Comparison of ENCODE assay signal across 8 cellular contexts in genomic region chr17:41688641-41689496, GRCh38. TPM values are rescaled to one million over a fixed set of nuclear protein-coding genes. Genes with fewer than 3 reads are reported as not detected.
DNase-seq lines count a peak whose midpoint lies in the region; ATAC-seq and TF ChIP-seq lines count a peak whose summit lies in the region.

TSS of gene EIF1 (plus strand) at chr17:41688885. CDS start at chr17:41689039, 154 bp downstream.

- TF ChIP-seq CTCF in SK-N-SH (IDR thresholded peaks at IDR 0.05) (no peak), gastroesophageal sphincter (IDR thresholded peaks at IDR 0.05) (no peak)

- H3K9me2 ChIP-seq in SK-N-SH: no peaks in the 10 kb centered on the region

- H3K4me1 ChIP-seq in SK-N-SH (ENCODE audit: control insufficient read depth in 1 of 2, insufficient read depth in 2 of 2, low read depth in 1 of 2, low read length in 1 of 2) (peaks cover 13 to 22% of the 10 kb centered on the region in 2 experiments), gastroesophageal sphincter (peaks cover 0 to 34% (median 15%) of the 10 kb centered on the region in 3 donors)

- H3K4me3 ChIP-seq in SK-N-SH (ENCODE audit: low read depth in 2 of 2, low read length in 1 of 2) (peak within 1 kb of the TSS; percentile 75 to 92), gastroesophageal sphincter (peak within 1 kb of the TSS; percentile 65 to 90)

- peaks cover 37 to 45% of the 10 kb centered on the region in 2 experiments for H3K36me3 ChIP-seq in SK-N-SH (replicated peaks in 1 of 2; ENCODE audit: control insufficient read depth in 1 of 2, insufficient read depth in 2 of 2, low read length in 1 of 2)
- peaks cover 5 to 45% of the 10 kb centered on the region in 2 donors for H3K36me3 ChIP-seq in gastroesophageal sphincter

- H3K27me3 ChIP-seq in SK-N-SH (ENCODE audit: insufficient read depth) (no peaks in the 10 kb centered on the region), gastroesophageal sphincter (no peaks in the 10 kb centered on the region)

- H3K9ac ChIP-seq in SK-N-SH: peak within 1 kb of the TSS; percentile 100

- POLR2A ChIA-PET in SK-N-SH (lab: Yijun Ruan, JAX): interaction anchor here (0.5 to 1.9 kb wide), 36 partner anchors 8 to 1338 kb away, joined by 3 to 11 read pairs (median 4); partner anchors contain the start of genes FKBP10, HAP1, JUP and P3H4

- 0% methylated on average over 16 of the region's 81 CpGs for WGBS in SK-N-SH (ENCODE audit: low lambda C conversion rate)
- WGBS in gastroesophageal sphincter (ENCODE audit: low coverage in 1 of 2), 2 donors: 0% methylated on average over 12 of the region's 81 CpGs; no CpG with 5 or more reads in 1 of the 2 donors

- H3K79me2 ChIP-seq in SK-N-SH (ENCODE audit: insufficient read depth): peaks cover 27% of the 10 kb centered on the region

- H3K27ac ChIP-seq in SK-N-SH (ENCODE audit: low read depth in 2 of 2, low read length in 1 of 2): peak within 1 kb of the TSS; percentile 98 to 100
- H3K27ac ChIP-seq in gastroesophageal sphincter: peak within 1 kb of the TSS; percentile 96 to 100 (median 99)

- ATAC-seq in HG02571 (IDR thresholded peaks at IDR 0.05; ENCODE audit: unreplicated experiment): peak; percentile 68
- ATAC-seq in gastroesophageal sphincter: peak; percentile 90

- H4K20me1 ChIP-seq in SK-N-SH (ENCODE audit: insufficient read depth): peaks cover 39% of the 10 kb centered on the region

- peak within 1 kb of the TSS; percentile 85 for H3K4me2 ChIP-seq in SK-N-SH

- no peak for TF ChIP-seq RAD21 in SK-N-SH (IDR thresholded peaks at IDR 0.05; ENCODE audit: low read length)

- TF ChIP-seq POLR2A in gastroesophageal sphincter (IDR thresholded peaks at IDR 0.05): peak; percentile 100

- no peak for TF ChIP-seq EP300 in SK-N-SH (IDR thresholded peaks at IDR 0.05; ENCODE audit: borderline replicate concordance in 1 of 2, low read depth in 1 of 2, low read length in 1 of 2)
- TF ChIP-seq EP300 in gastroesophageal sphincter (IDR thresholded peaks at IDR 0.05): no peak

- CTCF ChIA-PET in SK-N-SH (lab: Yijun Ruan, JAX): interaction anchor here (0.6 to 18.0 kb wide), 16 partner anchors 10 to 1137 kb away, joined by 3 to 235 read pairs (median 4); no protein-coding TSS in a partner anchor

- DNase-seq in GM04504 (ENCODE audit: low read depth) (peak; percentile 99), NCI-H1048 (lab: John Stamatoyannopoulos, UW) (peak; percentile 99), SK-N-SH (peak; percentile 96), non-pigmented ciliary epithelial cell (ENCODE audit: low read depth) (peak; percentile 97), superior temporal gyrus (ENCODE audit: extremely low spot score) (peak; percentile 100)
- peak; percentile 100 for DNase-seq in activated naive CD4-positive, alpha-beta T cell treated with anti-CD3 and anti-CD28 coated beads, Interleukin-2, amount 50 U/mL, for 16 hours

- peak within 1 kb of the TSS; percentile 97 for H2AFZ ChIP-seq in SK-N-SH (ENCODE audit: low read depth)

- H3K9me3 ChIP-seq in SK-N-SH: no peaks in the 10 kb centered on the region
- no peaks in the 10 kb centered on the region for H3K9me3 ChIP-seq in gastroesophageal sphincter

- H3F3A ChIP-seq in SK-N-SH (replicated peaks; ENCODE audit: insufficient read depth): peaks cover 50% of the 10 kb centered on the region

TF ChIP-seq in SK-N-SH, 30 proteins besides CTCF, POLR2A, EP300 and RAD21 (continues in another document):
- peak; percentile 76 for TF ChIP-seq CHD2 (IDR thresholded peaks at IDR 0.05; ENCODE audit: low read length, partially characterized antibody)
- TF ChIP-seq EZH2phosphoT487 (IDR thresholded peaks at IDR 0.05; ENCODE audit: borderline replicate concordance, low read depth): no peak
- peak; percentile 92; the same call in 1 of the 2 replicates for TF ChIP-seq TAF1 (IDR thresholded peaks at IDR 0.05; ENCODE audit: borderline replicate concordance, low read depth, low read length)
- peak; percentile 99 for TF ChIP-seq PBX3 (IDR thresholded peaks at IDR 0.05)
- no peak for TF ChIP-seq TEAD4 (IDR thresholded peaks at IDR 0.05; ENCODE audit: borderline replicate concordance, insufficient read depth)
- no peak for TF ChIP-seq MXI1 (IDR thresholded peaks at IDR 0.05; ENCODE audit: low read depth, low read length)
- TF ChIP-seq POLR2AphosphoS5 (IDR thresholded peaks at IDR 0.05; ENCODE audit: low read depth, low read length): peak; percentile 97
- TF ChIP-seq USF2 (IDR thresholded peaks at IDR 0.05; ENCODE audit: borderline replicate concordance, low read depth, low read length): no peak
- 0 out of 2 replicates have a peak, but pooled peaks have one; percentile 4 for TF ChIP-seq RCOR1 (IDR thresholded peaks at IDR 0.05; ENCODE audit: low read length)
- peak; percentile 96 for TF ChIP-seq NRF1 (IDR thresholded peaks at IDR 0.05; ENCODE audit: low read depth, low read length)
- no peak for TF ChIP-seq MAX (IDR thresholded peaks at IDR 0.05; ENCODE audit: low read depth)
- peak; percentile 89 for TF ChIP-seq GABPA (IDR thresholded peaks at IDR 0.05; ENCODE audit: low read depth)
- TF ChIP-seq RFX5 (IDR thresholded peaks at IDR 0.05; ENCODE audit: low read length): peak; percentile 61; the same call in 1 of the 2 replicates
- TF ChIP-seq IRF3 (IDR thresholded peaks at IDR 0.05; ENCODE audit: low read depth, low read length): peak; percentile 46; the same call in 1 of the 2 replicates
- TF ChIP-seq REST (IDR thresholded peaks at IDR 0.05; ENCODE audit: low read depth, low read length): peak; percentile 69; the same call in 1 of the 2 replicates
- TF ChIP-seq TCF12 (IDR thresholded peaks at IDR 0.05): no peak; the same call in 1 of the 2 replicates
- peak; percentile 65; the same call in 1 of the 2 replicates for TF ChIP-seq YY1 (IDR thresholded peaks at IDR 0.05; ENCODE audit: low read depth)

RNA-seq across cellular contexts. Expression of gene EIF1, which starts in this region (rescaled TPM):
- 300 and 336 TPM in 2 replicates for polyA plus RNA-seq in SK-N-SH (2012; rRNA removed)
- polyA plus RNA-seq in SK-N-SH (2012; cell fraction: cytosol; rRNA removed): 360 and 565 TPM in 2 replicates
- 300 and 460 TPM in 2 replicates for polyA plus RNA-seq in SK-N-SH (2012; cell fraction: nucleus; rRNA removed)
- total RNA-seq in gastroesophageal sphincter: 100 to 1,000 TPM; 224 to 331 (median 270) TPM

Comparison
In these comparisons a context has a peak if more than half of its experiments do, and no peak if none do; other contexts are left out.
1. Peak in every context shown above with its lines: DNase-seq, ATAC-seq, H3K4me3 ChIP-seq and H3K27ac ChIP-seq.